ENCODE assay signal across 1 cellular context in genomic region chr15:31302029-31302657, GRCh38.
TF ChIP-seq lines count a peak whose summit lies in the region.

No MANE protein-coding gene starts in this region.

TF ChIP-seq in GM23338, 12 proteins besides CTCF, POLR2A, EP300 and RAD21 (continued from another document):
- TF ChIP-seq, protein P1, sequence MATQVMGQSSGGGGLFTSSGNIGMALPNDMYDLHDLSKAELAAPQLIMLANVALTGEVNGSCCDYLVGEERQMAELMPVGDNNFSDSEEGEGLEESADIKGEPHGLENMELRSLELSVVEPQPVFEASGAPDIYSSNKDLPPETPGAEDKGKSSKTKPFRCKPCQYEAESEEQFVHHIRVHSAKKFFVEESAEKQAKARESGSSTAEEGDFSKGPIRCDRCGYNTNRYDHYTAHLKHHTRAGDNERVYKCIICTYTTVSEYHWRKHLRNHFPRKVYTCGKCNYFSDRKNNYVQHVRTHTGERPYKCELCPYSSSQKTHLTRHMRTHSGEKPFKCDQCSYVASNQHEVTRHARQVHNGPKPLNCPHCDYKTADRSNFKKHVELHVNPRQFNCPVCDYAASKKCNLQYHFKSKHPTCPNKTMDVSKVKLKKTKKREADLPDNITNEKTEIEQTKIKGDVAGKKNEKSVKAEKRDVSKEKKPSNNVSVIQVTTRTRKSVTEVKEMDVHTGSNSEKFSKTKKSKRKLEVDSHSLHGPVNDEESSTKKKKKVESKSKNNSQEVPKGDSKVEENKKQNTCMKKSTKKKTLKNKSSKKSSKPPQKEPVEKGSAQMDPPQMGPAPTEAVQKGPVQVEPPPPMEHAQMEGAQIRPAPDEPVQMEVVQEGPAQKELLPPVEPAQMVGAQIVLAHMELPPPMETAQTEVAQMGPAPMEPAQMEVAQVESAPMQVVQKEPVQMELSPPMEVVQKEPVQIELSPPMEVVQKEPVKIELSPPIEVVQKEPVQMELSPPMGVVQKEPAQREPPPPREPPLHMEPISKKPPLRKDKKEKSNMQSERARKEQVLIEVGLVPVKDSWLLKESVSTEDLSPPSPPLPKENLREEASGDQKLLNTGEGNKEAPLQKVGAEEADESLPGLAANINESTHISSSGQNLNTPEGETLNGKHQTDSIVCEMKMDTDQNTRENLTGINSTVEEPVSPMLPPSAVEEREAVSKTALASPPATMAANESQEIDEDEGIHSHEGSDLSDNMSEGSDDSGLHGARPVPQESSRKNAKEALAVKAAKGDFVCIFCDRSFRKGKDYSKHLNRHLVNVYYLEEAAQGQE (IDR thresholded peaks at IDR 0.05; ENCODE audit: unreplicated experiment) = no peak
- TF ChIP-seq JUNB (IDR thresholded peaks at IDR 0.05; ENCODE audit: unreplicated experiment) (no peak), EZH2phosphoT487 (IDR thresholded peaks at IDR 0.05; ENCODE audit: unreplicated experiment) (no peak), EZH2 (IDR thresholded peaks at IDR 0.05; ENCODE audit: low read depth, unreplicated experiment) (no peak), ZNF114 (CRISPR knock-in tag; IDR thresholded peaks at IDR 0.05) (no peak)
- TF ChIP-seq, protein P2, sequence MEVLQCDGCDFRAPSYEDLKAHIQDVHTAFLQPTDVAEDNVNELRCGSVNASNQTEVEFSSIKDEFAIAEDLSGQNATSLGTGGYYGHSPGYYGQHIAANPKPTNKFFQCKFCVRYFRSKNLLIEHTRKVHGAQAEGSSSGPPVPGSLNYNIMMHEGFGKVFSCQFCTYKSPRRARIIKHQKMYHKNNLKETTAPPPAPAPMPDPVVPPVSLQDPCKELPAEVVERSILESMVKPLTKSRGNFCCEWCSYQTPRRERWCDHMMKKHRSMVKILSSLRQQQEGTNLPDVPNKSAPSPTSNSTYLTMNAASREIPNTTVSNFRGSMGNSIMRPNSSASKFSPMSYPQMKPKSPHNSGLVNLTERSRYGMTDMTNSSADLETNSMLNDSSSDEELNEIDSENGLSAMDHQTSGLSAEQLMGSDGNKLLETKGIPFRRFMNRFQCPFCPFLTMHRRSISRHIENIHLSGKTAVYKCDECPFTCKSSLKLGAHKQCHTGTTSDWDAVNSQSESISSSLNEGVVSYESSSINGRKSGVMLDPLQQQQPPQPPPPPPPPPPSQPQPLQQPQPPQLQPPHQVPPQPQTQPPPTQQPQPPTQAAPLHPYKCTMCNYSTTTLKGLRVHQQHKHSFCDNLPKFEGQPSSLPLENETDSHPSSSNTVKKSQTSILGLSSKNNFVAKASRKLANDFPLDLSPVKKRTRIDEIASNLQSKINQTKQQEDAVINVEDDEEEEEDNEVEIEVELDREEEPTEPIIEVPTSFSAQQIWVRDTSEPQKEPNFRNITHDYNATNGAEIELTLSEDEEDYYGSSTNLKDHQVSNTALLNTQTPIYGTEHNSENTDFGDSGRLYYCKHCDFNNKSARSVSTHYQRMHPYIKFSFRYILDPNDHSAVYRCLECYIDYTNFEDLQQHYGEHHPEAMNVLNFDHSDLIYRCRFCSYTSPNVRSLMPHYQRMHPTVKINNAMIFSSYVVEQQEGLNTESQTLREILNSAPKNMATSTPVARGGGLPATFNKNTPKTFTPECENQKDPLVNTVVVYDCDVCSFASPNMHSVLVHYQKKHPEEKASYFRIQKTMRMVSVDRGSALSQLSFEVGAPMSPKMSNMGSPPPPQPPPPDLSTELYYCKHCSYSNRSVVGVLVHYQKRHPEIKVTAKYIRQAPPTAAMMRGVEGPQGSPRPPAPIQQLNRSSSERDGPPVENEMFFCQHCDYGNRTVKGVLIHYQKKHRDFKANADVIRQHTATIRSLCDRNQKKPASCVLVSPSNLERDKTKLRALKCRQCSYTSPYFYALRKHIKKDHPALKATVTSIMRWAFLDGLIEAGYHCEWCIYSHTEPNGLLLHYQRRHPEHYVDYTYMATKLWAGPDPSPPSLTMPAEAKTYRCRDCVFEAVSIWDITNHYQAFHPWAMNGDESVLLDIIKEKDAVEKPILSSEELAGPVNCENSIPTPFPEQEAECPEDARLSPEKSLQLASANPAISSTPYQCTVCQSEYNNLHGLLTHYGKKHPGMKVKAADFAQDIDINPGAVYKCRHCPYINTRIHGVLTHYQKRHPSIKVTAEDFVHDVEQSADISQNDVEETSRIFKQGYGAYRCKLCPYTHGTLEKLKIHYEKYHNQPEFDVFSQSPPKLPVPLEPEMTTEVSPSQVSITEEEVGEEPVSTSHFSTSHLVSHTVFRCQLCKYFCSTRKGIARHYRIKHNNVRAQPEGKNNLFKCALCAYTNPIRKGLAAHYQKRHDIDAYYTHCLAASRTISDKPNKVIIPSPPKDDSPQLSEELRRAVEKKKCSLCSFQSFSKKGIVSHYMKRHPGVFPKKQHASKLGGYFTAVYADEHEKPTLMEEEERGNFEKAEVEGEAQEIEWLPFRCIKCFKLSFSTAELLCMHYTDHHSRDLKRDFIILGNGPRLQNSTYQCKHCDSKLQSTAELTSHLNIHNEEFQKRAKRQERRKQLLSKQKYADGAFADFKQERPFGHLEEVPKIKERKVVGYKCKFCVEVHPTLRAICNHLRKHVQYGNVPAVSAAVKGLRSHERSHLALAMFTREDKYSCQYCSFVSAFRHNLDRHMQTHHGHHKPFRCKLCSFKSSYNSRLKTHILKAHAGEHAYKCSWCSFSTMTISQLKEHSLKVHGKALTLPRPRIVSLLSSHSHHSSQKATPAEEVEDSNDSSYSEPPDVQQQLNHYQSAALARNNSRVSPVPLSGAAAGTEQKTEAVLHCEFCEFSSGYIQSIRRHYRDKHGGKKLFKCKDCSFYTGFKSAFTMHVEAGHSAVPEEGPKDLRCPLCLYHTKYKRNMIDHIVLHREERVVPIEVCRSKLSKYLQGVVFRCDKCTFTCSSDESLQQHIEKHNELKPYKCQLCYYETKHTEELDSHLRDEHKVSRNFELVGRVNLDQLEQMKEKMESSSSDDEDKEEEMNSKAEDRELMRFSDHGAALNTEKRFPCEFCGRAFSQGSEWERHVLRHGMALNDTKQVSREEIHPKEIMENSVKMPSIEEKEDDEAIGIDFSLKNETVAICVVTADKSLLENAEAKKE (CRISPR knock-in tag; IDR thresholded peaks at IDR 0.05) = no peak
